Comparison of ENCODE assay signal across 14 cellular contexts in the genomic region with DNA sequence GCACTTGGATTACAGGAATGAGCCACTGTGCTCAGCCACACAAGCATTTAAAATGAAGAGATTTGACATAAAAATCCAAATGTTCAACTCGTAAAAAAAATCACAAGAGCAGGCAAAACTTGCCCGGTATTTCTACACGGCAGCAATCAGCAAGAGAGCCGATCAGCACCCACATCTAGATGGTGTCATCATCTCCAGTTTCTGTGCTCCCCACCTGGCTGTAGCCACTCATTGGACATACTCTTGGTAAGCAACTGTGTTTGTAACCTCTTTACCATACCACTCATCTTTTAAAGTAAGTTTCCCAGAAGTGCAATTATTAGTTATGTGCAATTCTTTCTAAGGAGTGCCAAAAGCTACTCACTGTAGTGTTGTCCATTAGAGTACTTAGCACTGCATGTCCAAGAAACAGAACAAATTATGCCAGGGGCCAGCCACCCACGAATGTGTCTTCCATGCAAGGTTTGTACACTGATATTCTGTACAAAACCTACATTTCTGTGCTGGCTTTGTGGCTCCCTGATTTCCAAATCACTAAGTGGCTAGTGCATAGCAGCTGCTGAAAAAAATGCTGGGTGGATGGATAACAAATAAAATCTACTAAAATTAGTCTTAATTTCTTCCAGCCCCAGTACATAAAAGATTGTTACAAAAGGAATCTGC.
DNase-seq lines count a peak whose midpoint lies in the region; ATAC-seq and TF ChIP-seq lines count a peak whose summit lies in the region.
"Had no signal": no experiment of that assay in that cellular context is flagged by ENCODE, and none has a peak within 500 bp of the region (broad histone marks: within the 10 kb centered on the region; RNA-seq: fewer than 3 reads in every experiment).

No MANE protein-coding gene starts in this region.

- no peaks in the 10 kb centered on the region for H3K36me3 ChIP-seq in MM.1S (replicated peaks; ENCODE audit: insufficient read depth, low read length)
- H3K36me3 ChIP-seq in parathyroid adenoma (ENCODE audit: control insufficient read depth, insufficient read depth, low read length): no peaks in the 10 kb centered on the region
- H3K36me3 ChIP-seq: heart right ventricle had no signal

- peaks cover 4% of the 10 kb centered on the region for H4K20me1 ChIP-seq in MM.1S (ENCODE audit: insufficient read depth, low read length)

- H3K36me3 Mint-ChIP-seq in effector memory CD8-positive, alpha-beta T cell (ENCODE audit: insufficient read depth): peaks cover 4% of the 10 kb centered on the region
- no peaks in the 10 kb centered on the region for H3K36me3 Mint-ChIP-seq in Calu3 (ENCODE audit: insufficient read depth, unreplicated experiment)

- no peaks in the 10 kb centered on the region for H3K27me3 ChIP-seq in MM.1S (replicated peaks; ENCODE audit: insufficient read depth, low read length)
- H3K27me3 ChIP-seq in parathyroid adenoma (ENCODE audit: control insufficient read depth, insufficient read depth, low read length): no peaks in the 10 kb centered on the region
- H3K27me3 ChIP-seq: heart right ventricle had no signal

- H3K4me1 ChIP-seq in MM.1S (ENCODE audit: low read length) (peaks cover 23% of the 10 kb centered on the region), parathyroid adenoma (peaks cover 14% of the 10 kb centered on the region)

- DNase-seq in MM.1S: no peak
- DNase-seq in effector memory CD8-positive, alpha-beta T cell: no peak
- no peak for DNase-seq in Calu3
- no peak for DNase-seq in NCI-H2107 treated with DMSO at 0.1 percent for 48 hours (lab: John Stamatoyannopoulos, UW; ENCODE audit: unreplicated experiment)
- DNase-seq: activated T-cell treated with anti-CD3 and anti-CD28 coated beads for 4 hours; CD8-positive, alpha-beta memory T cell; HCEC 1CT; heart right ventricle; KG1; retina had no signal

- H3K9ac ChIP-seq in MM.1S (ENCODE audit: low read length) (no peak overlapping the region), parathyroid adenoma (no peak overlapping the region)

- H3K27ac Mint-ChIP-seq in effector memory CD8-positive, alpha-beta T cell: peak overlapping the region; percentile 53 to 81
- no peak overlapping the region for H3K27ac Mint-ChIP-seq in Calu3 (ENCODE audit: unreplicated experiment)

- H3K79me2 ChIP-seq in MM.1S (ENCODE audit: low read length) (peaks cover 86% of the 10 kb centered on the region), parathyroid adenoma (peaks cover 25% of the 10 kb centered on the region)

- no peak overlapping the region for H2AFZ ChIP-seq in MM.1S (ENCODE audit: low read length)
- no peak overlapping the region for H2AFZ ChIP-seq in parathyroid adenoma

- no peaks in the 10 kb centered on the region for H3K27me3 Mint-ChIP-seq in effector memory CD8-positive, alpha-beta T cell
- H3K27me3 Mint-ChIP-seq in Calu3 (ENCODE audit: unreplicated experiment): no peaks in the 10 kb centered on the region
- H3K27me3 Mint-ChIP-seq: CD8-positive, alpha-beta memory T cell had no signal

- CTCF ChIA-PET in Calu3 (lab: Charles Lee): interaction anchor here (0.7 kb wide), 1 partner anchor 28 kb away, joined by 4 read pairs; no protein-coding TSS in a partner anchor

- TF ChIP-seq CTCF in MM.1S (IDR thresholded peaks at IDR 0.05; ENCODE audit: low read length) (no peak), parathyroid adenoma (IDR thresholded peaks at IDR 0.05) (no peak), Calu3 (IDR thresholded peaks at IDR 0.05; ENCODE audit: unreplicated experiment) (no peak)

- no peaks in the 10 kb centered on the region for H3K9me2 ChIP-seq in MM.1S (replicated peaks; ENCODE audit: insufficient read depth, low read length)

- no TSS peak for BruUV-seq in Calu3 (replicated peaks; lab: Mats Ljungman, UMichigan)

- peak overlapping the region in 1 of 2 donors; percentile 52 for H3K4me3 Mint-ChIP-seq in effector memory CD8-positive, alpha-beta T cell
- H3K4me3 Mint-ChIP-seq in Calu3 (ENCODE audit: low read depth, unreplicated experiment): no peak overlapping the region
- H3K4me3 Mint-ChIP-seq: mesothelial cell of epicardium had no signal

- intact Hi-C loops in Calu3 (cut with micrococcal nuclease; ENCODE audit: unreplicated experiment): no loop called here

- H3K4me2 ChIP-seq in MM.1S (ENCODE audit: low read depth, low read length) (peak overlapping the region; percentile 65; the same call in 1 of the 2 replicates), parathyroid adenoma (ENCODE audit: low read length) (no peak overlapping the region)

- peaks cover 13% of the 10 kb centered on the region for H3F3A ChIP-seq in MM.1S (ENCODE audit: insufficient read depth, low read length)

- peak; percentile 53 for ATAC-seq in GM19397 (IDR thresholded peaks at IDR 0.05; ENCODE audit: unreplicated experiment)
- ATAC-seq in effector memory CD8-positive, alpha-beta T cell (replicated peaks): no peak
- no peak for ATAC-seq in GM18498 (IDR thresholded peaks at IDR 0.05; ENCODE audit: unreplicated experiment)

- peak overlapping the region; percentile 20; the same call in 1 of the 2 replicates for H3K27ac ChIP-seq in MM.1S (ENCODE audit: low read length)
- H3K27ac ChIP-seq in parathyroid adenoma: peak overlapping the region; percentile 41
- H3K27ac ChIP-seq: heart right ventricle had no signal

- H3K9me3 Mint-ChIP-seq in effector memory CD8-positive, alpha-beta T cell: no peaks in the 10 kb centered on the region
- no peaks in the 10 kb centered on the region for H3K9me3 Mint-ChIP-seq in Calu3 (ENCODE audit: low read depth, unreplicated experiment)

- H3K9me3 ChIP-seq in MM.1S (replicated peaks; ENCODE audit: insufficient read depth, low read length) (no peaks in the 10 kb centered on the region), parathyroid adenoma (ENCODE audit: control insufficient read depth, low read length) (no peaks in the 10 kb centered on the region)

- peaks cover 39 to 51% of the 10 kb centered on the region in 2 donors for H3K4me1 Mint-ChIP-seq in effector memory CD8-positive, alpha-beta T cell (ENCODE audit: low read depth in 2 of 2)
- H3K4me1 Mint-ChIP-seq in Calu3 (ENCODE audit: low read depth, unreplicated experiment): peaks cover 26% of the 10 kb centered on the region

- no peak overlapping the region for H3K4me3 ChIP-seq in MM.1S (ENCODE audit: low read length)
- H3K4me3 ChIP-seq in parathyroid adenoma (ENCODE audit: low read depth, low read length): no peak overlapping the region
- H3K4me3 ChIP-seq: heart right ventricle had no signal
